8 cellular contexts compared by ENCODE assay signal in the genomic region with DNA sequence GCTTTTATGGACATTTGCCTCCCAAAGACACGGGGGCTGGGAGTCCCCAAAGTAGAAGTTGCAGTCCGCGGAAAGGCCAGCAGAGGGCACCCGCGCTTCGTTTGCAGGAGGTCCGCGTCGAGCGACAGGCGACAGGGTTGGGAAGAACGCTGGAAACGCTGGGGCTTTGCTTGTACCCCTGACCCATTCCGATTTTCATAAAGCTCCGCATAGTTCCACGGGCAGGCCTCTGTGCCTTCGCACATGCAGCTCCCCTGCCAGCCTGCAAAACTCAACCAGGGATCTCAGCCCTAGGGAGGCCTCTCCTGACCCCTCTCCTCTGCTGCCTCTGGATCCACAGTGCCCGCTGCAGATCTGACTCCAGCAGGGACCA. TPM values are rescaled to one million over a fixed set of nuclear protein-coding genes. Genes with fewer than 3 reads are reported as not detected.
A peak's percentile ranks its signal among the peaks of the same experiment; 100 is the strongest.
DNase-seq lines count a peak whose midpoint lies in the region; ATAC-seq lines count a peak whose summit lies in the region.

No MANE protein-coding gene starts in this region.

- intact Hi-C loops in left colon (cut with DNase I, micrococcal nuclease) = loop anchor here (5.0 kb wide), 1 partner anchor 110 kb away; no protein-coding TSS in a partner anchor

- DNase-seq in NCI-H524 (lab: John Stamatoyannopoulos, UW) = peak; percentile 40 to 64
- no peak for DNase-seq in NCI-H524 treated with DMSO at 0.1 percent for 48 hours (lab: John Stamatoyannopoulos, UW)
- DNase-seq in NCI-H2227 (lab: John Stamatoyannopoulos, UW; ENCODE audit: unreplicated experiment) = peak; percentile 88
- DNase-seq in activated CD4-positive, alpha-beta T cell treated with anti-CD3 and anti-CD28 coated beads for 24 hours (ENCODE audit: low read depth in 2 of 2) = peak; percentile 80 to 83
- peak; percentile 44 to 48 for DNase-seq in cerebellar nuclear complex (lab: John Stamatoyannopoulos, UW)
- DNase-seq in left colon = peak; percentile 55 to 85
- DNase-seq in stimulated activated CD4-positive, alpha-beta T cell treated with anti-CD3 and anti-CD28 coated beads, Interleukin-2, amount 100 ng/mL, for 4 hours (ENCODE audit: low read depth) = peak; percentile 63

- ATAC-seq in left colon (peak; percentile 74), GM19395 (IDR thresholded peaks at IDR 0.05; ENCODE audit: unreplicated experiment) (no peak)

RNA-seq across cellular contexts. Expression of a gene that starts 44.2 kb away (rescaled TPM):
- total RNA-seq in left colon = 10 to 100 TPM; 10.7 to 49.1 TPM
